Comparison of ENCODE assay signal across 17 cellular contexts in the genomic region with DNA sequence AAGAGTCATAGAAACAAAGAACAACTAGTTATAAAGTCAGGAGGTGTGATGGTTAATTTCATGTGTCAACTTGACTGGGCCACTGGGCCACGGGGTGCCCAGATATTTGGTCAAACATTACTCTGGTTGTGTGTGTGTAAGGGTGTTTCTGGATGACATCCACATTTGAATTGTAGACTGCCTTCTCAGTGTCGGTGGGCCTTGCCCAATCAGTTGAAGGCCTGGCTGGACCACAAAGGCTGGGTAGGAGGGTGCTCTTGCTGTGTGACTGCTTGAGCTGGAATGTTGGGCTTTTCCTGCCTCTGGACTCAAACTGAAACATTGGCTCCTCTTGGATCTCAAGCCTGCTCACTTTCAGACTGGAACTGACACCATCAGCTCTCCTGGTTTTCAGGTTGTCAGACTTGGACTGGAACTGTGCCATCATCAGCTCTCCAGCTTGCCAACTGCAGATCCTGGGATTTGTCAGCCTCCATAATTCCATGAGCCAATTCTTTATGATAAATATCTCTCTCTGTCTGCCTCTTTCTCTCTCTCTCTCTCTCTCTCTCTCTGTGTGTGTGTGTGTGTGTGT. TPM values are rescaled to one million over a fixed set of nuclear protein-coding genes. Genes with fewer than 3 reads are reported as not detected.
A peak's percentile ranks its signal among the peaks of the same experiment; 100 is the strongest.
DNase-seq lines count a peak whose midpoint lies in the region; ATAC-seq, FAIRE-seq and TF ChIP-seq lines count a peak whose summit lies in the region.
"Had no signal": no experiment of that assay in that cellular context is flagged by ENCODE, and none has a peak within 500 bp of the region (broad histone marks: within the 10 kb centered on the region; RNA-seq: fewer than 3 reads in every experiment).

No MANE protein-coding gene starts in this region.

- H2BK5ac ChIP-seq in trophoblast cell (ENCODE audit: low read depth, low read length, poor library complexity): no peak overlapping the region

- H3K27ac Mint-ChIP-seq in dendritic cell treated with granulocyte-macrophage colony-stimulating factor and Interleukin-4, amounts not matched to agents 40 ng/mL and 50 ng/mL, for 4 days: peak overlapping the region; percentile 46
- no peak overlapping the region for H3K27ac Mint-ChIP-seq in activated T-helper 17 cell treated with anti-CD3 and anti-CD28 coated beads, Interleukin-2, amount 50 U/mL, for 72 hours
- H3K27ac Mint-ChIP-seq: CD8-positive, alpha-beta T cell had no signal

- H3K18ac ChIP-seq in trophoblast cell (ENCODE audit: low read length): no peak overlapping the region

- H3K36me3 ChIP-seq in MG63: no peaks in the 10 kb centered on the region
- H3K36me3 ChIP-seq in trophoblast cell (ENCODE audit: control insufficient read depth in 1 of 2, insufficient read depth in 2 of 2, low read length in 2 of 2): no peaks in the 10 kb centered on the region
- H3K36me3 ChIP-seq in upper lobe of left lung: no peaks in the 10 kb centered on the region

- no CpG with 5 or more reads among the region's 2 CpGs for WGBS in trophoblast cell (ENCODE audit: extremely low coverage, insufficient coverage, insufficient read length)
- 76 to 81% methylated on average over 2 of the region's 2 CpGs for WGBS in upper lobe of left lung, 2 donors

- peaks cover 34% of the 10 kb centered on the region for H3K4me1 Mint-ChIP-seq in dendritic cell treated with granulocyte-macrophage colony-stimulating factor and Interleukin-4, amounts not matched to agents 40 ng/mL and 50 ng/mL, for 4 days (ENCODE audit: low read depth)
- peaks cover 23% of the 10 kb centered on the region for H3K4me1 Mint-ChIP-seq in activated T-helper 17 cell treated with anti-CD3 and anti-CD28 coated beads, Interleukin-2, amount 50 U/mL, for 72 hours

- no peak for TF ChIP-seq POLR2A in GM12891 (IDR thresholded peaks at IDR 0.05; ENCODE audit: low read depth, low read length)
- TF ChIP-seq POLR2A in upper lobe of left lung (IDR thresholded peaks at IDR 0.05): no peak

- no peak overlapping the region for H3K4me3 ChIP-seq in MG63
- no peak overlapping the region for H3K4me3 ChIP-seq in trophoblast cell (ENCODE audit: low read depth, low read length)
- no peak overlapping the region for H3K4me3 ChIP-seq in upper lobe of left lung
- H3K4me3 ChIP-seq: PC-9, SK-N-MC had no signal

- peaks cover 4% of the 10 kb centered on the region for H3K27me3 Mint-ChIP-seq in dendritic cell treated with granulocyte-macrophage colony-stimulating factor and Interleukin-4, amounts not matched to agents 40 ng/mL and 50 ng/mL, for 4 days
- H3K27me3 Mint-ChIP-seq in activated T-helper 17 cell treated with anti-CD3 and anti-CD28 coated beads, Interleukin-2, amount 50 U/mL, for 72 hours: peaks cover 5% of the 10 kb centered on the region

- H3K9me3 ChIP-seq in MG63 (no peaks in the 10 kb centered on the region), trophoblast cell (ENCODE audit: insufficient read depth, low read depth, low read length) (no peaks in the 10 kb centered on the region), upper lobe of left lung (no peaks in the 10 kb centered on the region)

- H3K23ac ChIP-seq in trophoblast cell (ENCODE audit: low read length): no peak overlapping the region

- H2BK12ac ChIP-seq in trophoblast cell (ENCODE audit: low read length): no peak overlapping the region

- peak overlapping the region; percentile 39 for H4K91ac ChIP-seq in trophoblast cell (ENCODE audit: low read depth, low read length)

- intact Hi-C loops in dendritic cell treated with granulocyte-macrophage colony-stimulating factor and Interleukin-4, amounts not matched to agents 40 ng/mL and 50 ng/mL, for 4 days (cut with micrococcal nuclease): no loop called here

- H4K12ac ChIP-seq in trophoblast cell (ENCODE audit: low read depth, low read length): no peak overlapping the region

- no peak for TF ChIP-seq EP300 in upper lobe of left lung (IDR thresholded peaks at IDR 0.05)

- H3K4me2 ChIP-seq in trophoblast cell (ENCODE audit: low read length): no peak overlapping the region
- H3K4me2 ChIP-seq: PC-9 had no signal

- no peak overlapping the region for H3K14ac ChIP-seq in trophoblast cell (ENCODE audit: low read length)

- H2AK5ac ChIP-seq in trophoblast cell (ENCODE audit: low read length): no peak overlapping the region

- no peaks in the 10 kb centered on the region for H3K9me3 Mint-ChIP-seq in dendritic cell treated with granulocyte-macrophage colony-stimulating factor and Interleukin-4, amounts not matched to agents 40 ng/mL and 50 ng/mL, for 4 days
- no peaks in the 10 kb centered on the region for H3K9me3 Mint-ChIP-seq in activated T-helper 17 cell treated with anti-CD3 and anti-CD28 coated beads, Interleukin-2, amount 50 U/mL, for 72 hours
- H3K9me3 Mint-ChIP-seq: CD8-positive, alpha-beta T cell had no signal

- H3K27ac ChIP-seq in trophoblast cell (ENCODE audit: low read depth, low read length): peak overlapping the region; percentile 22
- H3K27ac ChIP-seq in upper lobe of left lung: no peak overlapping the region
- H3K27ac ChIP-seq: PC-9, SK-N-MC had no signal

- no peaks in the 10 kb centered on the region for H3K36me3 Mint-ChIP-seq in dendritic cell treated with granulocyte-macrophage colony-stimulating factor and Interleukin-4, amounts not matched to agents 40 ng/mL and 50 ng/mL, for 4 days (ENCODE audit: low read depth)
- H3K36me3 Mint-ChIP-seq in activated T-helper 17 cell treated with anti-CD3 and anti-CD28 coated beads, Interleukin-2, amount 50 U/mL, for 72 hours (ENCODE audit: low read depth): no peaks in the 10 kb centered on the region
- H3K36me3 Mint-ChIP-seq: CD8-positive, alpha-beta T cell had no signal

- H3K79me1 ChIP-seq in trophoblast cell (ENCODE audit: low read length): peaks cover 17% of the 10 kb centered on the region

- no peak overlapping the region for H4K8ac ChIP-seq in trophoblast cell (ENCODE audit: low read depth, low read length)

- ATAC-seq in activated T-helper 17 cell treated with anti-CD3 and anti-CD28 coated beads, Interleukin-2, amount 50 U/mL, for 72 hours (replicated peaks): no peak
- no peak for ATAC-seq in upper lobe of left lung (ENCODE audit: low FRiP score in 2 of 2)
- ATAC-seq: CD8-positive, alpha-beta T cell had no signal

- no peak overlapping the region for H3K9ac ChIP-seq in trophoblast cell (ENCODE audit: low read length)

- peak; percentile 76 for FAIRE-seq in GM12891 (lab: Jason Lieb, UNC)

- no peak overlapping the region for H2AFZ ChIP-seq in trophoblast cell (ENCODE audit: insufficient read depth, low read length, poor library complexity)
- H2AFZ ChIP-seq: PC-9 had no signal

- H3K4me3 Mint-ChIP-seq in dendritic cell treated with granulocyte-macrophage colony-stimulating factor and Interleukin-4, amounts not matched to agents 40 ng/mL and 50 ng/mL, for 4 days: no peak overlapping the region
- no peak overlapping the region for H3K4me3 Mint-ChIP-seq in activated T-helper 17 cell treated with anti-CD3 and anti-CD28 coated beads, Interleukin-2, amount 50 U/mL, for 72 hours
- H3K4me3 Mint-ChIP-seq: CD8-positive, alpha-beta T cell had no signal

- H3K27me3 ChIP-seq in MG63 (no peaks in the 10 kb centered on the region), trophoblast cell (ENCODE audit: insufficient read depth, low read length) (no peaks in the 10 kb centered on the region), upper lobe of left lung (no peaks in the 10 kb centered on the region)

- H3K4me1 ChIP-seq in trophoblast cell (ENCODE audit: control insufficient read depth in 1 of 2, insufficient read depth in 2 of 2, low read length in 2 of 2) (peaks cover 14 to 29% of the 10 kb centered on the region in 2 experiments), upper lobe of left lung (peaks cover 11 to 36% (median 21%) of the 10 kb centered on the region in 4 donors)

- no peak for TF ChIP-seq CTCF in upper lobe of left lung (IDR thresholded peaks at IDR 0.05)

- H3K4ac ChIP-seq in trophoblast cell (ENCODE audit: low read depth, low read length): no peak overlapping the region

- DNase-seq in GM12891 (ENCODE audit: insufficient read length, low spot score) (no peak), MG63 (peak; percentile 33), trophoblast cell (peak in 1 of 2 donors; percentile 26), islet precursor cell (no peak), upper lobe of left lung (no peak)
- no peak for DNase-seq in stimulated activated CD4-positive, alpha-beta T cell treated with anti-CD3 and anti-CD28 coated beads, Interleukin-15, amount 100 ng/mL, for 24 hours
- DNase-seq: CD8-positive, alpha-beta T cell; EL; NCI-H1092; NCI-H526 treated with DMSO at 0.1 percent for 48 hours; PC-9 had no signal

- H2BK120ac ChIP-seq in trophoblast cell (ENCODE audit: insufficient read depth, low read length, poor library complexity): no peak overlapping the region

- peaks cover 6% of the 10 kb centered on the region for H3K79me2 ChIP-seq in trophoblast cell (ENCODE audit: control insufficient read depth, insufficient read depth, low read length, poor library complexity)

TF ChIP-seq in GM12891, 5 proteins besides CTCF, POLR2A, EP300 and RAD21:
- TF ChIP-seq SPI1 (IDR thresholded peaks at IDR 0.05; ENCODE audit: low read depth, low read length) (no peak), POU2F2 (IDR thresholded peaks at IDR 0.05; ENCODE audit: low read depth, low read length) (no peak), TAF1 (IDR thresholded peaks at IDR 0.05; ENCODE audit: low read depth, low read length) (no peak), PAX5 (IDR thresholded peaks at IDR 0.05; ENCODE audit: insufficient read depth, low read length, severe bottlenecking) (no peak), POLR2AphosphoS5 (IDR thresholded peaks at IDR 0.05; ENCODE audit: low read depth, low read length) (no peak)

RNA-seq across cellular contexts. Expression of a gene that starts 41.4 kb away (rescaled TPM):
- not detected for polyA plus RNA-seq in GM12891 (2012; ENCODE audit: low read depth, missing spikeins)
- not detected in 2 replicates for total RNA-seq in MG63 (2014; rRNA removed; shearing (Covaris generic); ENCODE audit: low replicate concordance)
- 0.16 and 0.22 TPM in 2 replicates for polyA plus RNA-seq in trophoblast cell (2013)
- total RNA-seq in activated T-helper 17 cell treated with anti-CD3 and anti-CD28 coated beads, Interleukin-2, amount 50 U/mL, for 72 hours: not detected
- 1 to 10 TPM in 1 of 6 donors, under 1 TPM in 4, not detected in 1; 0.27 to 1.5 (median 0.55) TPM for total RNA-seq in upper lobe of left lung
- total RNA-seq: CD8-positive, alpha-beta T cell; H4; PC-9; Right ventricle myocardium inferior had no signal
- polyA plus RNA-seq: BJ had no signal
